ENCODE assay signal across 1 cellular context in genomic region chr22:39246690-39247332, GRCh38.
TF ChIP-seq lines count a peak whose summit lies in the region.

No MANE protein-coding gene starts in this region.

TF ChIP-seq in K562, 482 proteins besides CTCF, POLR2A, EP300 and RAD21 (continued from another document):
- TF ChIP-seq ZBTB33 (CRISPR knock-in tag; IDR thresholded peaks at IDR 0.05) (peak; percentile 59), BACH1 (tag; IDR thresholded peaks at IDR 0.05) (no peak), KAT2B (IDR thresholded peaks at IDR 0.05; ENCODE audit: low read depth, low read length) (no peak)
